Comparison of ENCODE assay signal across 22 cellular contexts in the genomic region with DNA sequence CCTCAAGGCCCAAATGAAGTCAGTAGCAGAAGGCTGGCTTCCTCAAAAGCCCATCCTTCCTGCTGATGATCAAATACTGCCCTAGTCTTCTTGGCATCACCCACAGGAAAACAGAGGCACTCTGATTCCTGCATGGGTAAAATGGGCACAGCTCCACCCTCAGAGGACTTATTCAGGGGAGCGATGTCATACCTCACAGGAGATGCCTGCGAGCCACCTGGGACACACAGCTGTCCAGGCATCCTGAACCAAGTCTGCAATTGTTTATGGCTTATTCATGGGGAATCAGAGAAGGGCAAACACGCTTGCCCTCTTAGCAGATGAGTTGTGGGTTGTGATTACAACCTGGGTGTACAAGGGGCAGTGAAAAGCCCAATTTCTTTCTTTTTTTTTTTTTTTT. TPM values are rescaled to one million over a fixed set of nuclear protein-coding genes. Genes with fewer than 3 reads are reported as not detected.
DNase-seq lines count a peak whose midpoint lies in the region; ATAC-seq, FAIRE-seq and TF ChIP-seq lines count a peak whose summit lies in the region.
"Had no signal": no experiment of that assay in that cellular context is flagged by ENCODE, and none has a peak within 500 bp of the region (broad histone marks: within the 10 kb centered on the region; RNA-seq: fewer than 3 reads in every experiment).

No MANE protein-coding gene starts in this region.

- no peaks in the 10 kb centered on the region for H3K27me3 ChIP-seq in bronchial epithelial cell (ENCODE audit: control insufficient read depth, insufficient read depth, low read length)
- H3K27me3 ChIP-seq: MG63 had no signal

- no peaks in the 10 kb centered on the region for H3K36me3 ChIP-seq in bronchial epithelial cell (ENCODE audit: control insufficient read depth, insufficient read depth, low read length)
- H3K36me3 ChIP-seq: MG63, SJSA1 had no signal

- peak; percentile 14 for DNase-seq in DMS53 (lab: John Stamatoyannopoulos, UW)
- no peak for DNase-seq in DMS53 treated with DMSO at 0.1 percent for 48 hours (lab: John Stamatoyannopoulos, UW; ENCODE audit: unreplicated experiment)
- DNase-seq in HT-29 (ENCODE audit: low spot score) = peak; percentile 26
- peak; percentile 11 for DNase-seq in bronchial epithelial cell (ENCODE audit: low read depth)
- DNase-seq in mesenteric fat pad (ENCODE audit: low spot score) = peak; percentile 16
- DNase-seq in DMS79 treated with DMSO at 0.1 percent for 48 hours (lab: John Stamatoyannopoulos, UW) = no peak
- DNase-seq: 8988T, EL, GOT3, Kasumi-1, MG63, NCI-H1048, NCI-H1436, NCI-H1930, NCI-H510A treated with DMSO at 0.1 percent for 48 hours, NCI-H82 had no signal

- TF ChIP-seq CTCF in bronchial epithelial cell (IDR thresholded peaks at IDR 0.05; ENCODE audit: insufficient read depth, low read length, severe bottlenecking) = no peak

- no peak for ATAC-seq in GM18907 (IDR thresholded peaks at IDR 0.05; ENCODE audit: unreplicated experiment)
- ATAC-seq in HG02840 (IDR thresholded peaks at IDR 0.05; ENCODE audit: low FRiP score, unreplicated experiment) = no peak
- ATAC-seq: HCT116 had no signal

- H3K4me3 ChIP-seq in bronchial epithelial cell (ENCODE audit: low read depth, low read length) = no peak overlapping the region
- H3K4me3 ChIP-seq: MG63, SJSA1 had no signal

- peak; percentile 66 for FAIRE-seq in bronchial epithelial cell (lab: Jason Lieb, UNC)
- FAIRE-seq: GM12891, GM18507 had no signal

RNA-seq across cellular contexts. Expression of a gene that starts 22.0 kb away (rescaled TPM):
- total RNA-seq in HT-29 (2014; rRNA removed; shearing (Covaris generic)) = 23.1 and 26.8 TPM in 2 replicates
- total RNA-seq in bronchial epithelial cell (12.9 and 21.4 TPM in 2 replicates), mesenteric fat pad (10.2 TPM)

Comparison
In these comparisons a context has a peak if more than half of its experiments do, and no peak if none do; other contexts are left out.
1. DNase-seq: peak in DMS53 (single experiment), HT-29 (single experiment), bronchial epithelial cell (single experiment) and mesenteric fat pad (single experiment); none in DMS53 treated with DMSO at 0.1 percent for 48 hours (single experiment) and DMS79 treated with DMSO at 0.1 percent for 48 hours (single experiment).